In the genomic region with DNA sequence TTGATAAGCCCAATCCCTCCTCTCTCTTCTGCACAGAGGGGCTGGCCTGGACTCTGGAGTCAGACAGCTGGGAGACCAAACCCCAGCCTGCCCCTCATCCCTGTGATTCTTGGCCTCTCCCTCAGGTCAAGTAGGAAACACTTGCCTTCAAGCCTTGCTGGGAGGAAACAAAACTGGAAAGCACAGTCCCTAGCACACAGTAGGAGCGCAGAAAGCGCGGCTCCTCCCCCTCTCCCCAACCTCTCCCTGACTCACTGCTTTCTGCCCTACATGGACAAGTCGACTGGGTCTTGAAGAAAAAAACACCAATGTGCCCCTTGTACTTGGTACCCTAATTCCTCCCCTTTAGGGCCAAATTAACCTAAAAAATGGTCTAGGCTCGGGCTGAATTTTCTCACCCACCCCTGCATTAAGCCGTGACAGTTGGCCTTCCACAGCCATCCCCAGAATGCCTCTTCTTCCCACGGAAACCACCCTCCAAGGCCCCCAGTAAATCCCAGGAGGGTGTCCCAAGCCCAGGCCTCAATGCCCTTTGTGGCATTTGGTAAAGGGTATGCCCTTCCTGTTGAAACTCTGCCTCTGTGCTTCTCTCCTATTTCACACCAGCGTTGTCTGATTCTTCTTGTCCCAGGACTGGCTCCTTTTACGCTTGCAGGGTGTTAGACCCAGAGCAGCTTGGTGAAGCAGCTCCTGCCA, we compare ENCODE assay signal across 19 cellular contexts.
"Had no signal": no experiment of that assay in that cellular context is flagged by ENCODE, and none has a peak within 500 bp of the region (broad histone marks: within the 10 kb centered on the region; RNA-seq: fewer than 3 reads in every experiment).

No MANE protein-coding gene starts in this region.

- H3K4me1 ChIP-seq: adrenal gland had no signal

- H3K27ac ChIP-seq: adrenal gland, cardiac muscle cell, WERI-Rb-1 had no signal

- H3K9me3 ChIP-seq: adrenal gland, left lung, mucosa of descending colon had no signal

- H3K4me3 ChIP-seq: adrenal gland, cardiac muscle cell, dorsolateral prefrontal cortex, left lung, mucosa of descending colon, skin epidermis had no signal

- DNase-seq: activated CD4-positive, alpha-beta memory T cell treated with anti-CD3 and anti-CD28 coated beads, Interleukin-2, amount 10 ng/mL, durations not matched to agents 7 days and 5 days; activated CD4-positive, alpha-beta T cell treated with anti-CD3 and anti-CD28 coated beads for 36 hours; activated naive CD4-positive, alpha-beta T cell treated with anti-CD3 and anti-CD28 coated beads, Interleukin-2, amount 50 U/mL, for 16 hours; activated T-cell treated with anti-CD3 and anti-CD28 coated beads, Interleukin-2, amount 50 U/mL, for 24 hours; adrenal gland; dorsolateral prefrontal cortex; islet precursor cell; left lung; mucosa of descending colon; naive thymus-derived CD8-positive, alpha-beta T cell; retina; stimulated activated CD4-positive, alpha-beta T cell treated with anti-CD3 and anti-CD28 coated beads, Interleukin-4, amount 100 ng/mL, for 24 hours; stimulated activated naive CD4-positive, alpha-beta T cell treated with Interleukin-2 at 50 U/mL for 16 hours; substantia nigra; T-helper 1 cell; T1000; WERI-Rb-1 had no signal

- H3K27me3 ChIP-seq: adrenal gland, cardiac muscle cell, dorsolateral prefrontal cortex, left lung had no signal

- H3K36me3 ChIP-seq: adrenal gland, cardiac muscle cell, left lung, WERI-Rb-1 had no signal
